Comparison of ENCODE assay signal across 25 cellular contexts in genomic region chr9:68851657-68852056, GRCh38.
DNase-seq lines count a peak whose midpoint lies in the region; ATAC-seq, FAIRE-seq and TF ChIP-seq lines count a peak whose summit lies in the region.
"Had no signal": no experiment of that assay in that cellular context is flagged by ENCODE, and none has a peak within 500 bp of the region (broad histone marks: within the 10 kb centered on the region; RNA-seq: fewer than 3 reads in every experiment).

No MANE protein-coding gene starts in this region.

- no peak overlapping the region for H3K23ac ChIP-seq in H1 (ENCODE audit: insufficient read length)

- no peak overlapping the region for H3K14ac ChIP-seq in H1 (ENCODE audit: insufficient read length)

- no peak for FAIRE-seq in H1 (lab: Jason Lieb, UNC)
- FAIRE-seq: frontal cortex, GM12891 had no signal

- H3K4me1 ChIP-seq in H1 (replicated peaks in 1 of 4; ENCODE audit: control insufficient read depth in 3 of 4, insufficient read depth in 4 of 4, low read length in 3 of 4), result no peaks in the 10 kb centered on the region
- H3K4me1 ChIP-seq in SK-N-SH (ENCODE audit: control insufficient read depth in 1 of 2, insufficient read depth in 2 of 2, low read depth in 1 of 2, low read length in 1 of 2), result no peaks in the 10 kb centered on the region

- POLR2A ChIA-PET in H1 (lab: Charles Lee; ENCODE audit: partially characterized antibody) (no interaction called here), SK-N-SH (lab: Yijun Ruan, JAX) (no interaction called here)

- H3K9ac ChIP-seq in H1 (replicated peaks in 1 of 4; ENCODE audit: extremely low read depth in 1 of 4, low read depth in 3 of 4, low read length in 3 of 4) (no peak overlapping the region), SK-N-SH (no peak overlapping the region)

- no peak overlapping the region for H2BK120ac ChIP-seq in H1 (replicated peaks; ENCODE audit: low read depth, low read length)

- H3K79me2 ChIP-seq in H1 (ENCODE audit: control insufficient read depth in 1 of 2, insufficient read depth in 2 of 2, low read length in 2 of 2) (no peaks in the 10 kb centered on the region), SK-N-SH (ENCODE audit: insufficient read depth) (no peaks in the 10 kb centered on the region)

- H4K91ac ChIP-seq in H1 (replicated peaks; ENCODE audit: insufficient read length, low read length), result no peak overlapping the region

- H3K4me3 ChIP-seq in H1 (ENCODE audit: extremely low read depth in 1 of 4, insufficient read depth in 2 of 4, low read depth in 3 of 4, low read length in 4 of 4) (no peak overlapping the region), SK-N-SH (ENCODE audit: low read depth in 2 of 2, low read length in 1 of 2) (no peak overlapping the region)
- H3K4me3 ChIP-seq: thoracic aorta had no signal

- no peak overlapping the region for H3K4ac ChIP-seq in H1 (replicated peaks; ENCODE audit: insufficient read length, low read depth, low read length)

- H4K20me1 ChIP-seq in H1 (replicated peaks in 1 of 2; ENCODE audit: control insufficient read depth in 1 of 2, insufficient read depth in 2 of 2, low read length in 2 of 2), result no peaks in the 10 kb centered on the region
- no peaks in the 10 kb centered on the region for H4K20me1 ChIP-seq in SK-N-SH (ENCODE audit: insufficient read depth)

- no peak overlapping the region for H3K56ac ChIP-seq in H1 (replicated peaks; ENCODE audit: insufficient read length, low read depth, low read length)

- no peaks in the 10 kb centered on the region for H3K79me1 ChIP-seq in H1 (ENCODE audit: low read depth, low read length)

- no peak for TF ChIP-seq RAD21 in H1 (IDR thresholded peaks at IDR 0.05 in 1 of 2, conservative IDR thresholded peaks at IDR 0.05 in 1 of 2; ENCODE audit: low read depth in 2 of 2, low read length in 2 of 2)
- no peak for TF ChIP-seq RAD21 in SK-N-SH (IDR thresholded peaks at IDR 0.05; ENCODE audit: low read length)

- ATAC-seq in GM18873 (IDR thresholded peaks at IDR 0.05; ENCODE audit: low FRiP score, unreplicated experiment) (no peak), HG02642 (IDR thresholded peaks at IDR 0.05; ENCODE audit: poor library complexity, unreplicated experiment) (no peak)

- no peaks in the 10 kb centered on the region; the same call in 1 of the 2 replicates for H3K23me2 ChIP-seq in H1 (ENCODE audit: low read depth, low read length)

- CTCF ChIA-PET in H1 (lab: Charles Lee; ENCODE audit: partially characterized antibody) (interaction anchor here (0.6 kb wide), 1 partner anchor 161 kb away, joined by 4 read pairs; no protein-coding TSS in a partner anchor), SK-N-SH (lab: Yijun Ruan, JAX) (no interaction called here)

- TF ChIP-seq CTCF in H1 (IDR thresholded peaks at IDR 0.05; ENCODE audit: control extremely low read depth in 1 of 3, insufficient read depth in 1 of 3, low read depth in 1 of 3, low read length in 3 of 3) (no peak), SK-N-SH (IDR thresholded peaks at IDR 0.05) (no peak)

- H2BK12ac ChIP-seq in H1 (ENCODE audit: low read depth, low read length), result no peak overlapping the region

- no peak overlapping the region for H3K27ac ChIP-seq in H1 (ENCODE audit: low read depth, low read length)
- H3K27ac ChIP-seq in SK-N-SH (ENCODE audit: low read depth in 2 of 2, low read length in 1 of 2), result no peak overlapping the region
- H3K27ac ChIP-seq: thoracic aorta had no signal

- TF ChIP-seq EP300 in H1 (IDR thresholded peaks at IDR 0.05; ENCODE audit: borderline replicate concordance in 1 of 2, low read depth in 2 of 2, low read length in 2 of 2) (no peak), SK-N-SH (IDR thresholded peaks at IDR 0.05; ENCODE audit: borderline replicate concordance in 1 of 2, low read depth in 1 of 2, low read length in 1 of 2) (no peak)

- H4K5ac ChIP-seq in H1 (ENCODE audit: insufficient read length, low read depth, low read length), result no peak overlapping the region

- WGBS in H1 (ENCODE audit: extremely low coverage in 1 of 2, insufficient coverage in 1 of 2, insufficient read length in 1 of 2, insufficient replicate concordance in 2 of 2, low coverage in 1 of 2, low lambda C conversion rate in 2 of 2, missing lambda C conversion rate in 1 of 2), 2 experiments, result 80% methylated on average over 4 of the region's 4 CpGs; no CpG with 5 or more reads in 1 of the 2 experiments
- WGBS in SK-N-SH (ENCODE audit: low lambda C conversion rate), result 4% methylated on average over 4 of the region's 4 CpGs

- H3K27me3 ChIP-seq in H1 (replicated peaks in 1 of 4; ENCODE audit: control insufficient read depth in 3 of 4, extremely low read depth in 1 of 4, insufficient read depth in 3 of 4, low read length in 3 of 4), result no peaks in the 10 kb centered on the region
- H3K27me3 ChIP-seq in SK-N-SH (ENCODE audit: insufficient read depth), result peaks cover 10% of the 10 kb centered on the region; the same call in 1 of the 2 replicates

- H2AFZ ChIP-seq in H1 (ENCODE audit: low read length), result no peak overlapping the region
- H2AFZ ChIP-seq in SK-N-SH (ENCODE audit: low read depth), result no peak overlapping the region

- no peak overlapping the region for H2BK15ac ChIP-seq in H1 (ENCODE audit: low read length)

- no peak overlapping the region for H2AK5ac ChIP-seq in H1 (ENCODE audit: low read depth, low read length)

- no peaks in the 10 kb centered on the region for H3K9me2 ChIP-seq in SK-N-SH

- H3F3A ChIP-seq in SK-N-SH (replicated peaks; ENCODE audit: insufficient read depth), result no peaks in the 10 kb centered on the region

- H2BK5ac ChIP-seq in H1 (ENCODE audit: low read depth, low read length), result no peak overlapping the region; the same call in 1 of the 2 replicates

- H3K4me2 ChIP-seq in H1 (ENCODE audit: insufficient read depth in 1 of 2, low read depth in 2 of 2, low read length in 2 of 2) (no peak overlapping the region), SK-N-SH (no peak overlapping the region)

- H3K9me3 ChIP-seq in H1 (ENCODE audit: insufficient read depth in 2 of 2, low read depth in 1 of 2, low read length in 1 of 2) (no peaks in the 10 kb centered on the region), SK-N-SH (no peaks in the 10 kb centered on the region)
- H3K9me3 ChIP-seq: thoracic aorta had no signal

- peak overlapping the region; percentile 15; the same call in 1 of the 2 replicates for H2BK20ac ChIP-seq in H1 (ENCODE audit: low read length)

- TF ChIP-seq POLR2A in H1 (IDR thresholded peaks at IDR 0.05; ENCODE audit: control extremely low read depth in 1 of 2, low read depth in 2 of 2, low read length in 2 of 2), result no peak

- DNase-seq in A172 (ENCODE audit: low spot score) (peak; percentile 5), COLO829 (ENCODE audit: low spot score) (peak; percentile 13), RPMI7951 (ENCODE audit: low read depth) (peak; percentile 12), H1 (ENCODE audit: low read depth in 1 of 2, low spot score in 2 of 2) (no peak), SK-N-SH (no peak)
- no peak for DNase-seq in stimulated activated CD4-positive, alpha-beta T cell treated with anti-CD3 and anti-CD28 coated beads, Interleukin-4, amount 100 ng/mL, for 1 hour
- DNase-seq: activated CD4-positive, alpha-beta T cell treated with anti-CD3 and anti-CD28 coated beads for 4 hours; activated naive CD4-positive, alpha-beta T cell treated with anti-CD3 and anti-CD28 coated beads, Interleukin-2, amount 10 ng/mL, durations not matched to agents 7 days and 5 days; activated T-cell treated with anti-CD3 and anti-CD28 coated beads, Interleukin-2, amount 50 U/mL, for 48 hours; aorta; CD4-positive, alpha-beta T cell; HFFc6; NCI-H1436; NCI-H2171; NCI-H524 treated with DMSO at 0.1 percent for 48 hours; occipital lobe; SHP77; stimulated activated CD4-positive, alpha-beta T cell treated with anti-CD3 and anti-CD28 coated beads, Interleukin-2, amount 100 ng/mL, for 48 hours; stimulated activated naive CD4-positive, alpha-beta T cell treated with Interleukin-2 at 50 U/mL for 16 hours; T-helper 1 cell had no signal

- H4K8ac ChIP-seq in H1 (ENCODE audit: extremely low read depth, insufficient read depth, low read length), result no peak overlapping the region

- no peak overlapping the region for H3K18ac ChIP-seq in H1 (ENCODE audit: extremely low read depth, low read length)

- H3K36me3 ChIP-seq in H1 (ENCODE audit: control insufficient read depth in 2 of 4, insufficient read depth in 4 of 4, low read length in 3 of 4) (no peaks in the 10 kb centered on the region), SK-N-SH (replicated peaks in 1 of 2; ENCODE audit: control insufficient read depth in 1 of 2, insufficient read depth in 2 of 2, low read length in 1 of 2) (no peaks in the 10 kb centered on the region)
- H3K36me3 ChIP-seq: thoracic aorta had no signal

TF ChIP-seq in H1, 55 proteins besides CTCF, POLR2A, EP300 and RAD21:
- TF ChIP-seq USF2 (IDR thresholded peaks at IDR 0.05; ENCODE audit: low read length) (no peak), TCF12 (IDR thresholded peaks at IDR 0.05; ENCODE audit: low read depth, low read length) (no peak)
TF ChIP-seq in H1: peak in this region for 0.

TF ChIP-seq in SK-N-SH, 30 proteins besides CTCF, POLR2A, EP300 and RAD21:
- no peak for TF ChIP-seq USF2 (IDR thresholded peaks at IDR 0.05; ENCODE audit: borderline replicate concordance, low read depth, low read length)
- TF ChIP-seq RXRA (IDR thresholded peaks at IDR 0.05; ENCODE audit: borderline replicate concordance, low read depth), result no peak
- TF ChIP-seq MAX (IDR thresholded peaks at IDR 0.05; ENCODE audit: low read depth), result no peak
- TF ChIP-seq JUND (IDR thresholded peaks at IDR 0.05), result no peak
- TF ChIP-seq FOSL2 (IDR thresholded peaks at IDR 0.05; ENCODE audit: borderline replicate concordance, low read depth), result no peak
- no peak for TF ChIP-seq GABPA (IDR thresholded peaks at IDR 0.05; ENCODE audit: low read depth)
- TF ChIP-seq YY1 (IDR thresholded peaks at IDR 0.05; ENCODE audit: low read depth), result no peak
- TF ChIP-seq RCOR1 (IDR thresholded peaks at IDR 0.05; ENCODE audit: low read length), result no peak
- TF ChIP-seq FOXJ3 (CRISPR knock-in tag; IDR thresholded peaks at IDR 0.05), result no peak

Comparison
In these comparisons a context has a peak if more than half of its experiments do, and no peak if none do; other contexts are left out.
1. DNase-seq: peak in A172 (single experiment), COLO829 (single experiment) and RPMI7951 (single experiment); none in H1 (0 of 2), SK-N-SH (single experiment) and stimulated activated CD4-positive, alpha-beta T cell treated with anti-CD3 and anti-CD28 coated beads, Interleukin-4, amount 100 ng/mL, for 1 hour (single experiment).